Comparison of ENCODE assay signal across 7 cellular contexts in the genomic region with DNA sequence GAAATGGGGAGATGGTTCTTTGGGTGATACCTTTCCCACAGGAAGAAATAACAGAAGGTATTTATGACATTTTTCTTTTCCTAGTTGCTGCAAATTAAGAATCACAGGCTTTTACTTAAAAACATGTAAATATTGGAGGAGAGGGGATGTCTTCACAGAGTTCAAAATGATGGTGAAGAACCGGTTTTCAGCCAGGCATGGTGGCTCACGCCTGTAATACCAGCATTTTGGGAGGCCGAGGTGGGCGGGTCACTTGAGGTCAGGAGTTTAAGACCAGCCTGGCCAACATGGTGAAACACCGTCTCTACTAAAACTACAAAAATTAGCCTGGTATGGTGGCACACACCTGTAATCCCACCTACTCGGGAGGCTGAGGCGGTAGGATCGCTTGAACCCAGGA. TPM values are rescaled to one million over a fixed set of nuclear protein-coding genes. Genes with fewer than 3 reads are reported as not detected.
A peak's percentile ranks its signal among the peaks of the same experiment; 100 is the strongest.
DNase-seq lines count a peak whose midpoint lies in the region; ATAC-seq, FAIRE-seq and TF ChIP-seq lines count a peak whose summit lies in the region.
"Not testable (repeated sequence)": the region's sequence is repeated elsewhere in the genome, so short reads cannot be mapped to it uniquely, and the experiment has no call there.

No MANE protein-coding gene starts in this region.

- not testable (repeated sequence) for H3K79me2 ChIP-seq in GM23338 (replicated peaks; ENCODE audit: insufficient read depth); K562 (ENCODE audit: control insufficient read depth, insufficient read depth, low read length); H1 (ENCODE audit: control insufficient read depth in 1 of 2, insufficient read depth in 2 of 2, low read length in 2 of 2); neural progenitor cell (ENCODE audit: low read depth)

- H3K4me1 ChIP-seq in GM23338 (ENCODE audit: insufficient read depth) (peaks cover 44% of the 10 kb centered on the region), K562 (replicated peaks in 1 of 2; ENCODE audit: control insufficient read depth in 2 of 2, insufficient read depth in 2 of 2, low read length in 2 of 2) (peaks cover 8 to 12% of the 10 kb centered on the region in 2 experiments), H1 (replicated peaks in 1 of 4; ENCODE audit: control insufficient read depth in 3 of 4, insufficient read depth in 4 of 4, low read length in 3 of 4) (peaks cover 14 to 28% (median 22%) of the 10 kb centered on the region in 4 experiments), iPS-20b (ENCODE audit: insufficient read depth, low read length) (peaks cover 29% of the 10 kb centered on the region), neural progenitor cell (peaks cover 43% of the 10 kb centered on the region)

- H3K9me3 ChIP-seq in T-helper 17 cell (ENCODE audit: control insufficient read depth, low read length, poor library complexity, severe bottlenecking); K562 (replicated peaks; ENCODE audit: control insufficient read depth, insufficient read depth, low read depth, low read length); H1 (ENCODE audit: insufficient read depth in 2 of 2, low read depth in 1 of 2, low read length in 1 of 2); iPS-20b (ENCODE audit: insufficient read depth, low read depth, low read length); neural progenitor cell (ENCODE audit: low read depth): not testable (repeated sequence)

- H4K5ac ChIP-seq in H1 (ENCODE audit: insufficient read length, low read depth, low read length), result not testable (repeated sequence)

- not testable (repeated sequence) for TF ChIP-seq EP300 in K562 (IDR thresholded peaks at IDR 0.05; ENCODE audit: low read length); H1 (IDR thresholded peaks at IDR 0.05; ENCODE audit: borderline replicate concordance in 1 of 2, low read depth in 2 of 2, low read length in 2 of 2)

- not testable (repeated sequence) for H2BK15ac ChIP-seq in H1 (ENCODE audit: low read length)

- not testable (repeated sequence) for H3F3A ChIP-seq in GM23338 (replicated peaks; ENCODE audit: low read depth)
- H3F3A ChIP-seq in neural progenitor cell (ENCODE audit: low read depth), result peaks cover 44% of the 10 kb centered on the region

- H2AFZ ChIP-seq in GM23338; H1 (ENCODE audit: low read length); neural progenitor cell (replicated peaks): not testable (repeated sequence)
- H2AFZ ChIP-seq in K562 (ENCODE audit: low read depth, low read length), result peak overlapping the region; percentile 96; the same call in 1 of the 2 replicates

- H3K9me3 Mint-ChIP-seq in GM23338, neural progenitor cell, type B pancreatic cell: not testable (repeated sequence)

- H3K27me3 ChIP-seq in GM23338 (ENCODE audit: insufficient read depth); K562 (ENCODE audit: control insufficient read depth in 2 of 2, insufficient read depth in 2 of 2, low read length in 2 of 2); H1 (replicated peaks in 1 of 4; ENCODE audit: control insufficient read depth in 3 of 4, extremely low read depth in 1 of 4, insufficient read depth in 3 of 4, low read length in 3 of 4); iPS-20b (ENCODE audit: insufficient read depth, low read length); neural progenitor cell: not testable (repeated sequence)

- not testable (repeated sequence) for H3K4me3 ChIP-seq in GM23338; K562; H1 (ENCODE audit: extremely low read depth in 1 of 4, insufficient read depth in 2 of 4, low read depth in 3 of 4, low read length in 4 of 4); iPS-20b (ENCODE audit: low read length); neural progenitor cell

- H3K4ac ChIP-seq in H1 (replicated peaks; ENCODE audit: insufficient read length, low read depth, low read length), result not testable (repeated sequence)

- not testable (repeated sequence) for TF ChIP-seq RAD21 in K562 (CRISPR knock-in tag; conservative IDR thresholded peaks at IDR 0.05 in 1 of 2, IDR thresholded peaks at IDR 0.05 in 1 of 2); H1 (IDR thresholded peaks at IDR 0.05 in 1 of 2, conservative IDR thresholded peaks at IDR 0.05 in 1 of 2; ENCODE audit: low read depth in 2 of 2, low read length in 2 of 2)

- not testable (repeated sequence) for H3K79me1 ChIP-seq in H1 (ENCODE audit: low read depth, low read length)

- not testable (repeated sequence) for H3K23ac ChIP-seq in H1 (ENCODE audit: insufficient read length)

- H3K9me2 ChIP-seq in GM23338 (ENCODE audit: insufficient read depth), result not testable (repeated sequence)

- intact Hi-C loops in K562 (cut with micrococcal nuclease), result loop anchor here (5.0 kb wide), 2 partner anchors 66 to 136 kb away; a partner anchor contains a TSS

- not testable (repeated sequence) for H2AK5ac ChIP-seq in H1 (ENCODE audit: low read depth, low read length)

- H4K91ac ChIP-seq in H1 (replicated peaks; ENCODE audit: insufficient read length, low read length), result not testable (repeated sequence)

- H3K4me3 Mint-ChIP-seq in GM23338, T-helper 17 cell, neural progenitor cell, type B pancreatic cell: not testable (repeated sequence)

- H3K27me3 Mint-ChIP-seq in GM23338 (ENCODE audit: insufficient read depth, low read depth, poor library complexity) (peaks cover 11% of the 10 kb centered on the region), T-helper 17 cell (peaks cover 21% of the 10 kb centered on the region)
- not testable (repeated sequence) for H3K27me3 Mint-ChIP-seq in neural progenitor cell (ENCODE audit: insufficient read depth, low read depth); type B pancreatic cell

- not testable (repeated sequence) for BruUV-seq in K562 (replicated peaks; lab: Mats Ljungman, UMichigan)

- H2BK120ac ChIP-seq in H1 (replicated peaks; ENCODE audit: low read depth, low read length), result not testable (repeated sequence)

- CTCF ChIA-PET in K562 (lab: Yijun Ruan, JAX; ENCODE audit: low intra/inter-chr PET ratio), result not testable (repeated sequence)
- CTCF ChIA-PET in H1 (lab: Charles Lee; ENCODE audit: partially characterized antibody), result interaction anchor here (0.9 to 1.4 kb wide), 3 partner anchors 13 to 138 kb away, joined by 3 to 5 read pairs (median 3); no protein-coding TSS in a partner anchor

- H4K8ac ChIP-seq in H1 (ENCODE audit: extremely low read depth, insufficient read depth, low read length), result not testable (repeated sequence)

- 84% methylated on average over 8 of the region's 8 CpGs for WGBS in K562 (ENCODE audit: insufficient coverage, low coverage, missing lambda C conversion rate)
- WGBS in H1 (ENCODE audit: extremely low coverage in 1 of 2, insufficient coverage in 1 of 2, insufficient read length in 1 of 2, insufficient replicate concordance in 2 of 2, low coverage in 1 of 2, low lambda C conversion rate in 2 of 2, missing lambda C conversion rate in 1 of 2), 2 experiments, result 96% methylated on average over 8 of the region's 8 CpGs; no CpG with 5 or more reads in 1 of the 2 experiments

- POLR2A ChIA-PET in K562 (lab: Yijun Ruan, JAX) (interaction anchor here (1.4 kb wide), 1 partner anchor 12 kb away, joined by 4 read pairs; no protein-coding TSS in a partner anchor), H1 (lab: Charles Lee; ENCODE audit: partially characterized antibody) (interaction anchor here (0.9 kb wide), 2 partner anchors 19 to 247 kb away, joined by 3 read pairs; no protein-coding TSS in a partner anchor)

- H3K23me2 ChIP-seq in H1 (ENCODE audit: low read depth, low read length), result not testable (repeated sequence)

- not testable (repeated sequence) for H3K56ac ChIP-seq in H1 (replicated peaks; ENCODE audit: insufficient read length, low read depth, low read length)

- peak overlapping the region; percentile 46; the same call in 1 of the 2 replicates for H3K4me2 ChIP-seq in GM23338
- not testable (repeated sequence) for H3K4me2 ChIP-seq in K562 (ENCODE audit: insufficient read depth, low read length); H1 (ENCODE audit: insufficient read depth in 1 of 2, low read depth in 2 of 2, low read length in 2 of 2)
- H3K4me2 ChIP-seq in neural progenitor cell, result peak overlapping the region; percentile 56

- not testable (repeated sequence) for H3K9me1 ChIP-seq in K562 (ENCODE audit: control insufficient read depth, insufficient read depth, low read length)

- H2BK20ac ChIP-seq in H1 (ENCODE audit: low read length), result not testable (repeated sequence)

- H3K14ac ChIP-seq in H1 (ENCODE audit: insufficient read length), result not testable (repeated sequence)

- H3K18ac ChIP-seq in H1 (ENCODE audit: extremely low read depth, low read length), result not testable (repeated sequence)

- not testable (repeated sequence) for H3K36me3 Mint-ChIP-seq in GM23338 (ENCODE audit: low read depth); T-helper 17 cell (ENCODE audit: low read depth); neural progenitor cell; type B pancreatic cell

- H3K27ac ChIP-seq in GM23338 (ENCODE audit: low read depth), result peak overlapping the region; percentile 83
- not testable (repeated sequence) for H3K27ac ChIP-seq in K562 (ENCODE audit: extremely low read depth, low read depth, low read length); H1 (ENCODE audit: low read depth, low read length); iPS-20b (ENCODE audit: low read length)
- peak overlapping the region; percentile 79 for H3K27ac ChIP-seq in neural progenitor cell

- not testable (repeated sequence) for TF ChIP-seq CTCF in GM23338 (conservative IDR thresholded peaks at IDR 0.05; ENCODE audit: low read depth in 2 of 2); K562 (IDR thresholded peaks at IDR 0.05 in 2 of 3, conservative IDR thresholded peaks at IDR 0.05 in 1 of 3; ENCODE audit: insufficient read depth in 2 of 3, low read depth in 1 of 3, low read length in 3 of 3); H1 (IDR thresholded peaks at IDR 0.05; ENCODE audit: control extremely low read depth in 1 of 3, insufficient read depth in 1 of 3, low read depth in 1 of 3, low read length in 3 of 3); neural progenitor cell (IDR thresholded peaks at IDR 0.05); type B pancreatic cell (conservative IDR thresholded peaks at IDR 0.05)

- H3K27ac Mint-ChIP-seq in GM23338, neural progenitor cell: not testable (repeated sequence)
- H3K27ac Mint-ChIP-seq in T-helper 17 cell (peak overlapping the region; percentile 6), type B pancreatic cell (peak overlapping the region; percentile 14)

- TF ChIP-seq POLR2A in K562 (conservative IDR thresholded peaks at IDR 0.05); H1 (IDR thresholded peaks at IDR 0.05; ENCODE audit: control extremely low read depth in 1 of 2, low read depth in 2 of 2, low read length in 2 of 2): not testable (repeated sequence)

- not testable (repeated sequence) for ATAC-seq in GM23338, T-helper 17 cell, K562

- H2BK12ac ChIP-seq in H1 (ENCODE audit: low read depth, low read length), result not testable (repeated sequence)

- not testable (repeated sequence) for FAIRE-seq in K562 (lab: Jason Lieb, UNC); H1 (lab: Jason Lieb, UNC)

- H3K4me1 Mint-ChIP-seq in GM23338, result peaks cover 44% of the 10 kb centered on the region
- H3K4me1 Mint-ChIP-seq in T-helper 17 cell, result not testable (repeated sequence)
- peaks cover 42% of the 10 kb centered on the region for H3K4me1 Mint-ChIP-seq in neural progenitor cell
- H3K4me1 Mint-ChIP-seq in type B pancreatic cell (ENCODE audit: unreplicated experiment), result peaks cover 41% of the 10 kb centered on the region

- H2BK5ac ChIP-seq in H1 (ENCODE audit: low read depth, low read length), result 0 out of 2 replicates have a peak overlapping the region, but pooled peaks have one; percentile 92

- not testable (repeated sequence) for H3K36me3 ChIP-seq in GM23338 (ENCODE audit: insufficient read depth); K562 (ENCODE audit: control insufficient read depth, insufficient read depth, low read length); H1 (ENCODE audit: control insufficient read depth in 2 of 4, insufficient read depth in 4 of 4, low read length in 3 of 4); iPS-20b (ENCODE audit: insufficient read depth, low read depth, low read length); neural progenitor cell

- DNase-seq in GM23338 (ENCODE audit: low spot score); T-helper 17 cell; K562 (ENCODE audit: extremely low read depth in 1 of 4, low spot score in 3 of 4); H1 (ENCODE audit: low read depth in 1 of 2, low spot score in 2 of 2); neural progenitor cell (ENCODE audit: low spot score); type B pancreatic cell (ENCODE audit: extremely low spot score, unreplicated experiment): not testable (repeated sequence)

- not testable (repeated sequence) for H3K9ac ChIP-seq in K562 (ENCODE audit: insufficient read depth in 1 of 2, low read depth in 2 of 2, low read length in 2 of 2); H1 (replicated peaks in 1 of 4; ENCODE audit: extremely low read depth in 1 of 4, low read depth in 3 of 4, low read length in 3 of 4); neural progenitor cell
- peak overlapping the region; percentile 7; the same call in 1 of the 2 replicates for H3K9ac ChIP-seq in iPS-20b (ENCODE audit: low read depth, low read length)

- in situ Hi-C loops in K562 (cut with MboI), result not testable (repeated sequence)

- not testable (repeated sequence) for H4K20me1 ChIP-seq in GM23338 (replicated peaks; ENCODE audit: insufficient read depth); K562 (replicated peaks; ENCODE audit: control insufficient read depth, insufficient read depth, low read length); H1 (replicated peaks in 1 of 2; ENCODE audit: control insufficient read depth in 1 of 2, insufficient read depth in 2 of 2, low read length in 2 of 2); neural progenitor cell (ENCODE audit: low read depth)

RNA-seq across cellular contexts. Expression of a gene that starts 15.7 kb away (rescaled TPM):
- 22.9 and 24.7 TPM in 2 replicates for total RNA-seq in GM23338 (2014; rRNA removed; shearing (Covaris generic))
- polyA plus RNA-seq in GM23338 (2016; fragmentation: Nextera tagmentation; extraction: Ambion mirVana) (17.4 and 18.8 TPM in 2 replicates), K562 (2011; rRNA removed) (22.6 and 40.3 TPM in 2 replicates), K562 (2014; fragmentation: Illumina TruSeq; extraction: Trizol) (51.0 and 51.2 TPM in 2 replicates), K562 (2014; fragmentation: Nextera tagmentation; extraction: Ambion mirVana) (1 to 10 TPM; 3.4 to 8.4 TPM), K562 (2014; rRNA removed) (32.7 and 34.3 TPM in 2 replicates), H1 (2011; rRNA removed) (20.8 and 24.4 TPM in 2 replicates)
- total RNA-seq in T-helper 17 cell (10 to 100 TPM; 23.7 to 30.8 TPM), K562 (2014; rRNA removed) (9.4 and 10.5 TPM in 2 replicates), K562 (2014; rRNA removed; fragmentation: Illumina TruSeq; extraction: Trizol) (27.9 and 29.5 TPM in 2 replicates), K562 (2015; rRNA removed; fragmentation: Illumina TruSeq; extraction: Trizol) (22.7 and 25.7 TPM in 2 replicates), K562 (2021) (50.7 and 50.8 TPM in 2 replicates), neural progenitor cell (ENCODE audit: low replicate concordance) (26.0 and 31.9 TPM in 2 replicates), type B pancreatic cell (ENCODE audit: low replicate concordance) (58.9 and 62.6 TPM in 2 replicates)
- 28.5 and 56.2 TPM in 2 replicates for total RNA-seq in K562 (2011; cell fraction: chromatin; rRNA removed; ENCODE audit: low replicate concordance)
- 14.8 and 19.5 TPM in 2 replicates for total RNA-seq in K562 (2011; cell fraction: nucleolus; rRNA removed)
- total RNA-seq in K562 (2011; cell fraction: nucleoplasm; rRNA removed), result 43.9 and 84.6 TPM in 2 replicates
- polyA plus RNA-seq in K562 (2011; cell fraction: cytosol; rRNA removed), result 18.5 and 29.2 TPM in 2 replicates
- polyA plus RNA-seq in K562 (2011; cell fraction: nucleus; rRNA removed), result 22.9 and 26.1 TPM in 2 replicates
- polyA plus RNA-seq in K562 (2012), result 41.2 and 44.4 TPM in 2 replicates
- polyA minus RNA-seq in K562 (2011; rRNA and poly(A)+ RNA removed), result 25.1 and 32.6 TPM in 2 replicates
- polyA minus RNA-seq in K562 (2011; cell fraction: cytosol; rRNA and poly(A)+ RNA removed), result 23.1 and 26.0 TPM in 2 replicates
- polyA minus RNA-seq in K562 (2011; cell fraction: nucleus; rRNA and poly(A)+ RNA removed), result 12.1 and 20.3 TPM in 2 replicates
- 57.1 and 62.8 TPM in 2 replicates for total RNA-seq in H1 (2021; fragmentation: NEBNext Ultra II Directional; extraction: Animal tissue kit (Norgen Biotek cat#: 25700))
- polyA plus RNA-seq in H1 (2011; cell fraction: cytosol; rRNA removed), result 28.6 TPM
- 17.8 TPM for polyA plus RNA-seq in H1 (2011; cell fraction: nucleus; rRNA removed)
- polyA plus RNA-seq in H1 (2012, experiment 1 of 2), result 41.8 to 48.7 TPM (median 43.8 TPM) in 4 replicates
- polyA plus RNA-seq in H1 (2012, experiment 2 of 2), result 19.7 TPM
- polyA plus RNA-seq in H1 (2013, experiment 1 of 2), result 24.6 TPM
- 28.1 TPM for polyA plus RNA-seq in H1 (2013, experiment 2 of 2)
- 16.9 and 17.8 TPM in 2 replicates for polyA minus RNA-seq in H1 (2011; rRNA and poly(A)+ RNA removed)
- 20.2 TPM for polyA minus RNA-seq in H1 (2011; cell fraction: cytosol; rRNA and poly(A)+ RNA removed)
- polyA minus RNA-seq in H1 (2011; cell fraction: nucleus; rRNA and poly(A)+ RNA removed), result 15.5 TPM
